Comparison of ENCODE assay signal across 7 cellular contexts in genomic region chr7:34320926-34321609, GRCh38.
DNase-seq lines count a peak whose midpoint lies in the region; ATAC-seq and TF ChIP-seq lines count a peak whose summit lies in the region.

No MANE protein-coding gene starts in this region.

- H3K27ac Mint-ChIP-seq in HFFc6, result peak overlapping the region; percentile 74
- no peak overlapping the region for H3K27ac Mint-ChIP-seq in activated naive CD8-positive, alpha-beta T cell treated with anti-CD3 and anti-CD28 coated beads for 36 hours

- H3K4me1 ChIP-seq in MM.1S (ENCODE audit: low read length) (peaks cover 13% of the 10 kb centered on the region), RWPE2 (ENCODE audit: insufficient read depth, poor library complexity, severe bottlenecking) (peaks cover 17% of the 10 kb centered on the region)

- peaks cover 51% of the 10 kb centered on the region for H3K4me1 Mint-ChIP-seq in HFFc6 (ENCODE audit: low read depth)
- H3K4me1 Mint-ChIP-seq in activated naive CD8-positive, alpha-beta T cell treated with anti-CD3 and anti-CD28 coated beads for 36 hours, result peaks cover 3% of the 10 kb centered on the region

- no peak overlapping the region for H2AFZ ChIP-seq in MM.1S (ENCODE audit: low read length)

- DNase-seq in GM13977 (ENCODE audit: low spot score) (peak; percentile 74), HFFc6 (peak; percentile 80), MM.1S (peak; percentile 69), RWPE2 (ENCODE audit: low spot score) (peak; percentile 89), head of caudate nucleus (peak; percentile 23 to 85 (median 66)), posterior cingulate gyrus (peak in 9 of 10 donors; percentile 31 to 90 (median 64))
- peak; percentile 25 for DNase-seq in activated naive CD8-positive, alpha-beta T cell treated with anti-CD3 and anti-CD28 coated beads for 36 hours

- H3K79me2 ChIP-seq in MM.1S (ENCODE audit: low read length), result no peaks in the 10 kb centered on the region

- in situ Hi-C loops in GM13977 (cut with MboI; ENCODE audit: low pct_unique_long_range_greater_than_20kb, low sequenced_read_pairs, unreplicated experiment), result no loop called here

- H3K9me3 ChIP-seq in MM.1S (replicated peaks; ENCODE audit: insufficient read depth, low read length), result no peaks in the 10 kb centered on the region
- no peaks in the 10 kb centered on the region for H3K9me3 ChIP-seq in RWPE2 (ENCODE audit: severe bottlenecking)

- H3F3A ChIP-seq in MM.1S (ENCODE audit: insufficient read depth, low read length), result no peaks in the 10 kb centered on the region

- H3K36me3 Mint-ChIP-seq in HFFc6 (ENCODE audit: low read depth), result no peaks in the 10 kb centered on the region
- H3K36me3 Mint-ChIP-seq in activated naive CD8-positive, alpha-beta T cell treated with anti-CD3 and anti-CD28 coated beads for 36 hours, result no peaks in the 10 kb centered on the region

- peak; percentile 94 for TF ChIP-seq CTCF in GM13977 (IDR thresholded peaks at IDR 0.05; ENCODE audit: extremely low read depth, insufficient read depth, missing control alignments)
- TF ChIP-seq CTCF in HFFc6 (IDR thresholded peaks at IDR 0.05), result peak; percentile 98
- peak; percentile 96 for TF ChIP-seq CTCF in MM.1S (IDR thresholded peaks at IDR 0.05; ENCODE audit: low read length)
- TF ChIP-seq CTCF in RWPE2 (IDR thresholded peaks at IDR 0.05; ENCODE audit: poor library complexity, severe bottlenecking), result peak; percentile 94

- no peaks in the 10 kb centered on the region for H3K9me3 Mint-ChIP-seq in HFFc6
- no peaks in the 10 kb centered on the region for H3K9me3 Mint-ChIP-seq in activated naive CD8-positive, alpha-beta T cell treated with anti-CD3 and anti-CD28 coated beads for 36 hours

- no peaks in the 10 kb centered on the region for H3K27me3 Mint-ChIP-seq in HFFc6 (ENCODE audit: insufficient read depth)
- H3K27me3 Mint-ChIP-seq in activated naive CD8-positive, alpha-beta T cell treated with anti-CD3 and anti-CD28 coated beads for 36 hours, result peaks cover 27% of the 10 kb centered on the region

- H3K9ac ChIP-seq in MM.1S (ENCODE audit: low read length), result no peak overlapping the region

- no peak overlapping the region for H3K27ac ChIP-seq in MM.1S (ENCODE audit: low read length)
- H3K27ac ChIP-seq in RWPE2 (ENCODE audit: poor library complexity, severe bottlenecking), result peak overlapping the region; percentile 56

- H3K4me3 ChIP-seq in MM.1S (ENCODE audit: low read length), result no peak overlapping the region
- no peak overlapping the region for H3K4me3 ChIP-seq in RWPE2 (ENCODE audit: severe bottlenecking)

- H3K36me3 ChIP-seq in MM.1S (replicated peaks; ENCODE audit: insufficient read depth, low read length) (no peaks in the 10 kb centered on the region), RWPE2 (ENCODE audit: low read depth) (no peaks in the 10 kb centered on the region)

- H3K4me2 ChIP-seq in MM.1S (ENCODE audit: low read depth, low read length), result peak overlapping the region; percentile 16; the same call in 1 of the 2 replicates

- no peaks in the 10 kb centered on the region for H3K9me2 ChIP-seq in MM.1S (replicated peaks; ENCODE audit: insufficient read depth, low read length)

- no peaks in the 10 kb centered on the region for H4K20me1 ChIP-seq in MM.1S (ENCODE audit: insufficient read depth, low read length)

- ATAC-seq in RWPE2 (ENCODE audit: low read depth), result peak; percentile 91

- intact Hi-C loops in head of caudate nucleus (cut with DNase I), result no loop called here
- intact Hi-C loops in posterior cingulate gyrus (cut with DNase I), result no loop called here

- peak overlapping the region; percentile 71 for H3K4me3 Mint-ChIP-seq in HFFc6
- no peak overlapping the region for H3K4me3 Mint-ChIP-seq in activated naive CD8-positive, alpha-beta T cell treated with anti-CD3 and anti-CD28 coated beads for 36 hours

- H3K27me3 ChIP-seq in MM.1S (replicated peaks; ENCODE audit: insufficient read depth, low read length) (no peaks in the 10 kb centered on the region), RWPE2 (ENCODE audit: insufficient read depth, poor library complexity, severe bottlenecking) (no peaks in the 10 kb centered on the region)

Comparison
In these comparisons a context has a peak if more than half of its experiments do, and no peak if none do; other contexts are left out.
1. DNase-seq: peak in every context shown above with its lines; median percentile 89 in RWPE2; 80 in HFFc6; 74 in GM13977; 69 in MM.1S; 66 in head of caudate nucleus; 64 in posterior cingulate gyrus; 25 in activated naive CD8-positive, alpha-beta T cell treated with anti-CD3 and anti-CD28 coated beads for 36 hours.